Comparison of ENCODE assay signal across 2 cellular contexts in the genomic region with DNA sequence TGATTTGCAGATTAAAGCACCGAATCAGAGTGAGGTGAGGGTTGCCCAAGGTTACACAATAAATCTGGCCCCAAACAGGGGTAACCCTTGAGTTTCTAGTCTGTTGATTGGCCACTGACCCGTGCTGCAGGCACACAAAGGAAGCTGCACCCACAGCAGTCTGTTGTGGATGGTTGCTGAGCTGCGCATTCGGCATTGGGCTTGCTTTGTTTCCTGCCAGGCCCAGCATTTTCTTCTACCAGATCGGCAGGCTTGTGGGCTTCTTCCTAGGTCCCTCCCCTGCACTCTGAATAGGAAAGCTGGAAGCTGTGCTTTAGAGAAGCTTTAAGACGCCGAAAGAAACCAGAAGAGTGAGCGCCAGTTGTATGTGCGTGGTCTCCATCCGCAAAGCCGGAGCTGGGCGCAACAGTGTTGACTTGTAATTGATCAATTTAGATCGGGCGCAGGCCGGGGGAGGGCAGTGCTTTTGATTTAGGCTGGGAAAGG.
A peak's percentile ranks its signal among the peaks of the same experiment; 100 is the strongest.
TF ChIP-seq lines count a peak whose summit lies in the region.

No MANE protein-coding gene starts in this region.

TF ChIP-seq in GM23338, 12 proteins besides CTCF, POLR2A, EP300 and RAD21 (continued from another document):
- TF ChIP-seq, protein P1, sequence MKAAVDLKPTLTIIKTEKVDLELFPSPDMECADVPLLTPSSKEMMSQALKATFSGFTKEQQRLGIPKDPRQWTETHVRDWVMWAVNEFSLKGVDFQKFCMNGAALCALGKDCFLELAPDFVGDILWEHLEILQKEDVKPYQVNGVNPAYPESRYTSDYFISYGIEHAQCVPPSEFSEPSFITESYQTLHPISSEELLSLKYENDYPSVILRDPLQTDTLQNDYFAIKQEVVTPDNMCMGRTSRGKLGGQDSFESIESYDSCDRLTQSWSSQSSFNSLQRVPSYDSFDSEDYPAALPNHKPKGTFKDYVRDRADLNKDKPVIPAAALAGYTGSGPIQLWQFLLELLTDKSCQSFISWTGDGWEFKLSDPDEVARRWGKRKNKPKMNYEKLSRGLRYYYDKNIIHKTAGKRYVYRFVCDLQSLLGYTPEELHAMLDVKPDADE (IDR thresholded peaks at IDR 0.05), result no peak
- no peak; the same call in 1 of the 2 replicates for TF ChIP-seq NANOG (IDR thresholded peaks at IDR 0.05; ENCODE audit: borderline replicate concordance)
- no peak for TF ChIP-seq POLR2AphosphoS5 (IDR thresholded peaks at IDR 0.05; ENCODE audit: low read depth)

TF ChIP-seq in neural cell, 6 proteins besides CTCF, POLR2A, EP300 and RAD21 (continued from another document):
- peak; percentile 36 for TF ChIP-seq REST (IDR thresholded peaks at IDR 0.05; ENCODE audit: borderline replicate concordance)
- TF ChIP-seq POLR2AphosphoS5 (IDR thresholded peaks at IDR 0.05), result peak; percentile 64
